11 cellular contexts compared by ENCODE assay signal in the genomic region with DNA sequence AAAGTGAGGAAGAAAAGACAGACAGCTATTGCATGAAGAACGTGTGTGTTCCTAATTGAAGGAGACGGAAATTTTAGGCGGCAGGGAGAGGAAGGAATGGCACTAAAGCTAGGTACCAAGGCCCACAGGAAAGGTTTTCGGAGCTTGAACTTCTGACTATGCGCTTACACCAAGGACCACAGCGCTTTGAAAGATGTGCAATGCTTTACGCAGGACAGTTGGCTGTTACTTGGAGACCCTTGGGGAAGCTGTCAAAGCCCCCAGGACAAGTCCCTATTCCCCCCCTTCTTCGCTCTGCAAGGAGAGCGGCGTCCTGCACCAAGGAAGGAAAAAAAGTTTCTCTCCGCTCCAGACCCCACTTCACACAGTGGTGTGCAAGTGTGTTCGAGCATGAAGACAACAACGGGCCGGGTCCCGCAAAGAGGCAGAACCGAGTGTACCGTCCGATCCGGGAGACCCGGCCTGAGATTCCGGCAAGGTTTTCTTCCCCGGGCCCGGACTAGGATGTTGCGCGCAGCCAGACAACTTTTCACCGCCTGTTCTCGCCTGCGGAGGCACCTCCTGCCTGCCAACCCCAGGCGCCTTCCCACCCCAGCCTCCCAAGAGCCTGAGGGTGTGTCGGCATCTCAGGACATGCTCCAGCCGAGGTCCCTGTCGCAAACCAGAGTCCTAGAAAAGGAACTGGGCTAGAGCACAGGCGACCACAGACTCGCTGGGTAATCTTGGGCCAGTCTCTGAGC.
DNase-seq lines count a peak whose midpoint lies in the region; ATAC-seq and TF ChIP-seq lines count a peak whose summit lies in the region.
"Had no signal": no experiment of that assay in that cellular context is flagged by ENCODE, and none has a peak within 500 bp of the region (broad histone marks: within the 10 kb centered on the region; RNA-seq: fewer than 3 reads in every experiment).

No MANE protein-coding gene starts in this region.

- no peak for TF ChIP-seq CTCF in GM06990 (IDR thresholded peaks at IDR 0.05; ENCODE audit: insufficient read depth, low read length, poor library complexity, severe bottlenecking)

- H3K4me3 ChIP-seq in GM06990 (replicated peaks; ENCODE audit: low read depth, low read length) (no peak overlapping the region), rectal smooth muscle tissue (ENCODE audit: low read length) (peak overlapping the region; percentile 32)

- no peak overlapping the region for H3K27ac ChIP-seq in rectal smooth muscle tissue (ENCODE audit: low read depth, low read length)
- H3K27ac ChIP-seq: C4-2B, HL-60 had no signal

- H3K9ac ChIP-seq in rectal smooth muscle tissue (ENCODE audit: low read length), result no peak overlapping the region

- no peaks in the 10 kb centered on the region for H3K4me1 ChIP-seq in rectal smooth muscle tissue (ENCODE audit: control insufficient read depth, insufficient read depth, low read length)

- DNase-seq in GM06990 (ENCODE audit: extremely low read depth, insufficient read length) (peak; percentile 3), ecto neural progenitor cell (ENCODE audit: low spot score) (peak; percentile 63), iPS-NIHi11 (ENCODE audit: low spot score) (peak; percentile 15), midbrain (lab: John Stamatoyannopoulos, UW) (no peak)
- DNase-seq in stimulated activated CD4-positive, alpha-beta T cell treated with anti-CD3 and anti-CD28 coated beads, Interleukin-2, amount 100 ng/mL, for 24 hours, result no peak
- DNase-seq in activated effector memory CD4-positive, alpha-beta T cell treated with Interleukin-2 at 50 U/mL for 16 hours, result no peak
- DNase-seq: NCI-H2029 had no signal

- H3K27me3 ChIP-seq in GM06990 (replicated peaks; ENCODE audit: control insufficient read depth, insufficient read depth, low read length) (no peaks in the 10 kb centered on the region), rectal smooth muscle tissue (ENCODE audit: control insufficient read depth, insufficient read depth, low read length) (no peaks in the 10 kb centered on the region)

- no peak for ATAC-seq in GM18867 (IDR thresholded peaks at IDR 0.05; ENCODE audit: unreplicated experiment)

- no peaks in the 10 kb centered on the region for H3K36me3 ChIP-seq in GM06990 (ENCODE audit: control insufficient read depth, insufficient read depth, low read length)
- no peaks in the 10 kb centered on the region for H3K36me3 ChIP-seq in rectal smooth muscle tissue (ENCODE audit: control insufficient read depth, insufficient read depth, low read length)

Comparison
In these comparisons a context has a peak if more than half of its experiments do, and no peak if none do; other contexts are left out.
1. DNase-seq: peak in GM06990 (single experiment), ecto neural progenitor cell (single experiment) and iPS-NIHi11 (single experiment); none in stimulated activated CD4-positive, alpha-beta T cell treated with anti-CD3 and anti-CD28 coated beads, Interleukin-2, amount 100 ng/mL, for 24 hours (0 of 2), midbrain (single experiment) and activated effector memory CD4-positive, alpha-beta T cell treated with Interleukin-2 at 50 U/mL for 16 hours (single experiment).